ENCODE assay signal across 1 cellular context in genomic region chr16:31006589-31006988, GRCh38.
TF ChIP-seq lines count a peak whose summit lies in the region.

No MANE protein-coding gene starts in this region.

TF ChIP-seq in HEK293, 187 proteins besides CTCF, POLR2A, EP300 and RAD21 (continued from another document):
- TF ChIP-seq ZNF518A (tag by site-specific recombination; conservative IDR thresholded peaks at IDR 0.05; ENCODE audit: low read depth) (no peak), ZNF701 (tag by site-specific recombination; IDR thresholded peaks at IDR 0.05) (no peak)
